In genomic region chrX:88366314-88366713, GRCh38 we compare ENCODE assay signal across 8 cellular contexts.
"Had no signal": no experiment of that assay in that cellular context is flagged by ENCODE, and none has a peak within 500 bp of the region (broad histone marks: within the 10 kb centered on the region; RNA-seq: fewer than 3 reads in every experiment).

No MANE protein-coding gene starts in this region.

- H3K4me2 ChIP-seq: KMS-11 had no signal

- ATAC-seq: HepG2 had no signal

- H3K27ac Mint-ChIP-seq: IgD-negative memory B cell had no signal

- H3K4me1 Mint-ChIP-seq: IgD-negative memory B cell had no signal

- H3K36me3 Mint-ChIP-seq: IgD-negative memory B cell had no signal

- H3K27ac ChIP-seq: HL-60, KMS-11 had no signal

- DNase-seq: IMR-90, KBM-7, KG1 had no signal

- H3K9ac ChIP-seq: KMS-11 had no signal

- FAIRE-seq: HepG2, HTR-8/SVneo had no signal

- H3K4me3 Mint-ChIP-seq: IgD-negative memory B cell had no signal

- H3K27me3 Mint-ChIP-seq: IgD-negative memory B cell had no signal
